Comparison of ENCODE assay signal across 1 cellular context in genomic region chr19:35310811-35311465, GRCh38.
TF ChIP-seq lines count a peak whose summit lies in the region.

No MANE protein-coding gene starts in this region.

TF ChIP-seq in K562, 482 proteins besides CTCF, POLR2A, EP300 and RAD21:
- TF ChIP-seq HDAC2 (IDR thresholded peaks at IDR 0.05) (no peak), SIX5 (IDR thresholded peaks at IDR 0.05; ENCODE audit: borderline replicate concordance in 1 of 2, insufficient read depth in 1 of 2, low read depth in 1 of 2, low read length in 2 of 2) (no peak), ESRRB (CRISPR knock-in tag; IDR thresholded peaks at IDR 0.05; ENCODE audit: borderline replicate concordance) (no peak), ZNF282 (CRISPR knock-in tag; IDR thresholded peaks at IDR 0.05) (no peak), HBP1 (CRISPR knock-in tag; IDR thresholded peaks at IDR 0.05) (no peak), NELFE (IDR thresholded peaks at IDR 0.05; ENCODE audit: insufficient read depth, insufficient read length) (no peak), ZNF133 (CRISPR knock-in tag; IDR thresholded peaks at IDR 0.05) (no peak), ZNF408 (CRISPR knock-in tag; IDR thresholded peaks at IDR 0.05; ENCODE audit: low read depth) (no peak), FIP1L1 (IDR thresholded peaks at IDR 0.05; ENCODE audit: low read depth, low read length, poor library complexity, severe bottlenecking) (no peak), ZNF146 (CRISPR knock-in tag; IDR thresholded peaks at IDR 0.05; ENCODE audit: unreplicated experiment) (no peak), CREB3L1 (IDR thresholded peaks at IDR 0.05; ENCODE audit: borderline replicate concordance, low read depth) (no peak)
